Comparison of ENCODE assay signal across 13 cellular contexts in genomic region chr22:48493733-48494132, GRCh38.
DNase-seq lines count a peak whose midpoint lies in the region; ATAC-seq and TF ChIP-seq lines count a peak whose summit lies in the region.
"Had no signal": no experiment of that assay in that cellular context is flagged by ENCODE, and none has a peak within 500 bp of the region (broad histone marks: within the 10 kb centered on the region; RNA-seq: fewer than 3 reads in every experiment).

No MANE protein-coding gene starts in this region.

- H3K27ac ChIP-seq in SK-N-MC (peak overlapping the region; percentile 39; the same call in 1 of the 2 replicates), osteoblast (ENCODE audit: low read depth, low read length) (no peak overlapping the region)
- H3K27ac ChIP-seq: C4-2B, GM23248 had no signal

- H3K4me1 ChIP-seq in osteoblast (ENCODE audit: insufficient read depth, low read length), result no peaks in the 10 kb centered on the region

- DNase-seq in Right ventricle myocardium superior, result peak; percentile 13
- DNase-seq in cardiac septum (ENCODE audit: low spot score), result no peak
- no peak for DNase-seq in SK-N-MC (ENCODE audit: low read depth, low spot score)
- peak; percentile 80 for DNase-seq in osteoblast (ENCODE audit: insufficient read length, low spot score, missing footprints)
- DNase-seq in NCI-H146 treated with DMSO at 0.1 percent for 48 hours (lab: John Stamatoyannopoulos, UW; ENCODE audit: unreplicated experiment), result no peak
- no peak for DNase-seq in NCI-H82 treated with DMSO at 0.1 percent for 48 hours (lab: John Stamatoyannopoulos, UW; ENCODE audit: unreplicated experiment)
- DNase-seq: CD4-positive, alpha-beta memory T cell; DMS79; GM23248 had no signal

- H3K4me2 ChIP-seq in osteoblast (ENCODE audit: insufficient read depth, low read length), result no peak overlapping the region

- no peaks in the 10 kb centered on the region for H3K79me2 ChIP-seq in osteoblast (ENCODE audit: insufficient read depth, low read length)

- H3K9me3 ChIP-seq in SK-N-MC (ENCODE audit: low read depth, low read length) (no peaks in the 10 kb centered on the region), osteoblast (ENCODE audit: low read depth, low read length) (no peaks in the 10 kb centered on the region)

- peak overlapping the region; percentile 35 for H3K9ac ChIP-seq in SK-N-MC (ENCODE audit: insufficient read length)
- H3K9ac ChIP-seq: GM23248 had no signal

- H3K4me3 ChIP-seq in SK-N-MC (peak overlapping the region; percentile 89; the same call in 1 of the 2 replicates), osteoblast (ENCODE audit: insufficient read depth, low read length) (no peak overlapping the region)
- H3K4me3 ChIP-seq: GM12878, GM23248 had no signal

- no peak for TF ChIP-seq CTCF in osteoblast (IDR thresholded peaks at IDR 0.05; ENCODE audit: extremely low read depth, low read depth, low read length)

- intact Hi-C loops in Right ventricle myocardium superior (cut with DNase I), result loop anchor here (5.0 kb wide), 1 partner anchor 1646 kb away; no protein-coding TSS in a partner anchor
- intact Hi-C loops in cardiac septum (cut with DNase I), result no loop called here

- no peaks in the 10 kb centered on the region for H4K20me1 ChIP-seq in osteoblast (ENCODE audit: insufficient read depth, low read length)

- H3K36me3 ChIP-seq in SK-N-MC (ENCODE audit: insufficient read depth, low read length), result no peaks in the 10 kb centered on the region
- no peaks in the 10 kb centered on the region for H3K36me3 ChIP-seq in osteoblast (ENCODE audit: insufficient read depth, low read length)

- H2AFZ ChIP-seq in osteoblast (ENCODE audit: low read length), result no peak overlapping the region
- H2AFZ ChIP-seq: GM23248 had no signal

- peaks cover 18% of the 10 kb centered on the region for H3K27me3 ChIP-seq in osteoblast (ENCODE audit: insufficient read depth, low read length)

- ATAC-seq in Right ventricle myocardium superior (ENCODE audit: poor library complexity) (no peak), HG02642 (IDR thresholded peaks at IDR 0.05; ENCODE audit: poor library complexity, unreplicated experiment) (no peak)
- ATAC-seq: GM12878, HepG2 had no signal

Comparison
In these comparisons a context has a peak if more than half of its experiments do, and no peak if none do; other contexts are left out.
1. DNase-seq: peak in Right ventricle myocardium superior (single experiment) and osteoblast (single experiment); none in cardiac septum (single experiment), SK-N-MC (single experiment), NCI-H146 treated with DMSO at 0.1 percent for 48 hours (single experiment) and NCI-H82 treated with DMSO at 0.1 percent for 48 hours (single experiment).